ENCODE assay signal across 9 cellular contexts in genomic region chr17:19753661-19754463, GRCh38. TPM values are rescaled to one million over a fixed set of nuclear protein-coding genes. Genes with fewer than 3 reads are reported as not detected.
DNase-seq lines count a peak whose midpoint lies in the region; ATAC-seq and TF ChIP-seq lines count a peak whose summit lies in the region.
"Had no signal": no experiment of that assay in that cellular context is flagged by ENCODE, and none has a peak within 500 bp of the region (broad histone marks: within the 10 kb centered on the region; RNA-seq: fewer than 3 reads in every experiment).

No MANE protein-coding gene starts in this region.

- H3K9me3 Mint-ChIP-seq in CD14-positive monocyte: peaks cover 0 to 3% (median 0%) of the 10 kb centered on the region in 7 donors
- no peaks in the 10 kb centered on the region for H3K9me3 Mint-ChIP-seq in activated CD8-positive, alpha-beta T cell treated with anti-CD3 and anti-CD28 coated beads for 36 hours

- H4K91ac ChIP-seq in mesenchymal stem cell (ENCODE audit: low read length): no peak overlapping the region

- peak overlapping the region in 1 of 2 experiments; percentile 75 for H3K23ac ChIP-seq in mesenchymal stem cell (ENCODE audit: low read length in 2 of 2)

- TF ChIP-seq CTCF in CD14-positive monocyte (IDR thresholded peaks at IDR 0.05): peak; percentile 37
- peak; percentile 54 to 84 (median 55) for TF ChIP-seq CTCF in breast epithelium (IDR thresholded peaks at IDR 0.05)
- no peak for TF ChIP-seq CTCF in activated CD8-positive, alpha-beta T cell treated with anti-CD3 and anti-CD28 coated beads for 36 hours (IDR thresholded peaks at IDR 0.05)

- H2AFZ ChIP-seq in mesenchymal stem cell (ENCODE audit: low read depth, low read length): no peak overlapping the region

- no peaks in the 10 kb centered on the region for H3K79me1 ChIP-seq in mesenchymal stem cell (replicated peaks; ENCODE audit: low read length, poor library complexity, severe bottlenecking)

- no peak overlapping the region for H3K18ac ChIP-seq in mesenchymal stem cell (ENCODE audit: low read depth in 1 of 2, low read length in 2 of 2)

- peak overlapping the region; percentile 76 to 85 for H3K27ac ChIP-seq in breast epithelium
- peak overlapping the region; percentile 61 for H3K27ac ChIP-seq in mesenchymal stem cell (ENCODE audit: low read length, poor library complexity, severe bottlenecking)

- H3K4me1 ChIP-seq in breast epithelium (no peaks in the 10 kb centered on the region), mesenchymal stem cell (ENCODE audit: control insufficient read depth, insufficient read depth, low read depth, low read length) (peaks cover 17% of the 10 kb centered on the region)

- peak overlapping the region; percentile 3 for H2BK5ac ChIP-seq in mesenchymal stem cell (ENCODE audit: low read depth, low read length, poor library complexity, severe bottlenecking)

- H2BK120ac ChIP-seq in mesenchymal stem cell (ENCODE audit: low read depth, low read length): no peak overlapping the region

- H3K4me3 ChIP-seq in breast epithelium (peak overlapping the region in 1 of 3 donors; percentile 43), mesenchymal stem cell (ENCODE audit: insufficient read depth in 1 of 2, low read depth in 1 of 2, low read length in 2 of 2) (no peak overlapping the region)

- POLR2A ChIA-PET in activated CD8-positive, alpha-beta T cell treated with anti-CD3 and anti-CD28 coated beads for 36 hours (lab: Charles Lee): interaction anchor here (0.6 kb wide), 1 partner anchor 14 kb away, joined by 4 read pairs; no protein-coding TSS in a partner anchor

- H2AK5ac ChIP-seq in mesenchymal stem cell (ENCODE audit: low read length, severe bottlenecking): peak overlapping the region; percentile 67

- DNase-seq in CD14-positive monocyte (ENCODE audit: low spot score) (no peak), NCI-H1105 treated with DMSO at 0.1 percent for 48 hours (lab: John Stamatoyannopoulos, UW) (peak; percentile 53), breast epithelium (ENCODE audit: low spot score in 2 of 2) (peak; percentile 75 to 82), mesenchymal stem cell (no peak)
- DNase-seq in activated CD8-positive, alpha-beta T cell treated with anti-CD3 and anti-CD28 coated beads for 36 hours: no peak
- no peak for DNase-seq in activated CD4-positive, alpha-beta T cell treated with anti-CD3 and anti-CD28 coated beads for 48 hours

- no peak overlapping the region for H3K4ac ChIP-seq in mesenchymal stem cell (ENCODE audit: low read depth in 1 of 2, low read length in 2 of 2)

- H3K4me2 ChIP-seq in mesenchymal stem cell (ENCODE audit: low read length, poor library complexity, severe bottlenecking): no peak overlapping the region

- H3K27me3 ChIP-seq in breast epithelium (no peaks in the 10 kb centered on the region), mesenchymal stem cell (ENCODE audit: control insufficient read depth in 1 of 2, insufficient read depth in 1 of 2, low read length in 2 of 2) (peaks cover 1 to 13% of the 10 kb centered on the region in 2 experiments)

- TF ChIP-seq POLR2A in breast epithelium (IDR thresholded peaks at IDR 0.05): no peak

- no peaks in the 10 kb centered on the region for H3K9me3 ChIP-seq in breast epithelium
- H3K9me3 ChIP-seq in mesenchymal stem cell (ENCODE audit: control insufficient read depth, low read length): no peaks in the 10 kb centered on the region

- CTCF ChIA-PET in activated CD8-positive, alpha-beta T cell treated with anti-CD3 and anti-CD28 coated beads for 36 hours (lab: Charles Lee): interaction anchor here (1.1 to 5.8 kb wide), 3 partner anchors 9 to 12 kb away, joined by 4 to 36 read pairs (median 9); no protein-coding TSS in a partner anchor

- H3K4me1 Mint-ChIP-seq in CD14-positive monocyte: peaks cover 23% of the 10 kb centered on the region
- H3K4me1 Mint-ChIP-seq in activated CD8-positive, alpha-beta T cell treated with anti-CD3 and anti-CD28 coated beads for 36 hours (ENCODE audit: low read depth): peaks cover 17% of the 10 kb centered on the region

- H3K14ac ChIP-seq in mesenchymal stem cell (ENCODE audit: low read length in 2 of 2): no peak overlapping the region

- no peak overlapping the region for H3K4me3 Mint-ChIP-seq in CD14-positive monocyte
- no peak overlapping the region for H3K4me3 Mint-ChIP-seq in activated CD8-positive, alpha-beta T cell treated with anti-CD3 and anti-CD28 coated beads for 36 hours
- H3K4me3 Mint-ChIP-seq: activated naive CD8-positive, alpha-beta T cell had no signal

- H4K8ac ChIP-seq in mesenchymal stem cell (ENCODE audit: low read length): no peak overlapping the region

- no peak overlapping the region for H2BK15ac ChIP-seq in mesenchymal stem cell (ENCODE audit: low read depth, poor library complexity, severe bottlenecking)

- 85% methylated on average over 11 of the region's 12 CpGs for WGBS in mesenchymal stem cell

- H3K27me3 Mint-ChIP-seq in CD14-positive monocyte (ENCODE audit: low read depth in 3 of 3): peaks cover 0 to 10% (median 0%) of the 10 kb centered on the region in 3 donors
- H3K27me3 Mint-ChIP-seq in activated CD8-positive, alpha-beta T cell treated with anti-CD3 and anti-CD28 coated beads for 36 hours: peaks cover 16% of the 10 kb centered on the region

- H3K36me3 Mint-ChIP-seq in CD14-positive monocyte: no peaks in the 10 kb centered on the region
- no peaks in the 10 kb centered on the region for H3K36me3 Mint-ChIP-seq in activated CD8-positive, alpha-beta T cell treated with anti-CD3 and anti-CD28 coated beads for 36 hours (ENCODE audit: low read depth)
- H3K36me3 Mint-ChIP-seq: activated naive CD8-positive, alpha-beta T cell had no signal

- no peak overlapping the region for H3K9ac ChIP-seq in mesenchymal stem cell (ENCODE audit: low read length)

- peak overlapping the region in 4 of 7 donors; percentile 48 to 66 (median 55) for H3K27ac Mint-ChIP-seq in CD14-positive monocyte
- H3K27ac Mint-ChIP-seq in activated CD8-positive, alpha-beta T cell treated with anti-CD3 and anti-CD28 coated beads for 36 hours: no peak overlapping the region
- H3K27ac Mint-ChIP-seq: activated naive CD8-positive, alpha-beta T cell had no signal

- no peaks in the 10 kb centered on the region for H3K36me3 ChIP-seq in breast epithelium
- H3K36me3 ChIP-seq in mesenchymal stem cell (ENCODE audit: control insufficient read depth in 1 of 2, insufficient read depth in 2 of 2, low read depth in 1 of 2, low read length in 2 of 2): no peaks in the 10 kb centered on the region

- intact Hi-C loops in CD14-positive monocyte (cut with micrococcal nuclease): loop anchor here in 1 of 2 donors (10.0 kb wide), 1 partner anchor 99 kb away; no protein-coding TSS in a partner anchor
- intact Hi-C loops in breast epithelium (cut with DNase I; ENCODE audit: low total_unique reads): no loop called here
- intact Hi-C loops in activated CD8-positive, alpha-beta T cell treated with anti-CD3 and anti-CD28 coated beads for 36 hours (cut with micrococcal nuclease): no loop called here

- no peak overlapping the region for H2BK12ac ChIP-seq in mesenchymal stem cell (ENCODE audit: low read length in 2 of 2)

- no peak for ATAC-seq in activated CD8-positive, alpha-beta T cell treated with anti-CD3 and anti-CD28 coated beads for 36 hours
- ATAC-seq in GM21529 (IDR thresholded peaks at IDR 0.05; ENCODE audit: unreplicated experiment): no peak
- no peak for ATAC-seq in GM21381 (IDR thresholded peaks at IDR 0.05; ENCODE audit: unreplicated experiment)

RNA-seq across cellular contexts. Expression of gene ALDH3A1, which starts 5.8 kb away (rescaled TPM):
- not detected for polyA plus RNA-seq in CD14-positive monocyte
- total RNA-seq in breast epithelium: 1 to 10 TPM; 1.1 to 5.6 (median 2.0) TPM
- polyA plus RNA-seq in mesenchymal stem cell (2013, experiment 1 of 2): not detected
- not detected for polyA plus RNA-seq in mesenchymal stem cell (2013, experiment 2 of 2)
- total RNA-seq in activated CD8-positive, alpha-beta T cell treated with anti-CD3 and anti-CD28 coated beads for 36 hours: under 1 TPM; 0.38 to 0.92 TPM

RNA-seq across cellular contexts. Expression of gene SLC47A2, which starts 37.5 kb away (rescaled TPM):
- not detected for polyA plus RNA-seq in CD14-positive monocyte
- under 1 TPM in 2 of 3 donors, not detected in 1; 0.15 to 0.66 TPM for total RNA-seq in breast epithelium
- not detected for polyA plus RNA-seq in mesenchymal stem cell (2013, experiment 1 of 2)
- not detected for polyA plus RNA-seq in mesenchymal stem cell (2013, experiment 2 of 2)
- not detected for total RNA-seq in activated CD8-positive, alpha-beta T cell treated with anti-CD3 and anti-CD28 coated beads for 36 hours

Comparison
In these comparisons a context has a peak if more than half of its experiments do, and no peak if none do; other contexts are left out.
1. DNase-seq: peak in NCI-H1105 treated with DMSO at 0.1 percent for 48 hours (single experiment) and breast epithelium (2 of 2); none in CD14-positive monocyte (single experiment), mesenchymal stem cell (single experiment), activated CD8-positive, alpha-beta T cell treated with anti-CD3 and anti-CD28 coated beads for 36 hours (single experiment) and activated CD4-positive, alpha-beta T cell treated with anti-CD3 and anti-CD28 coated beads for 48 hours (single experiment).